30 cellular contexts compared by ENCODE assay signal in genomic region chr9:92187989-92188714, GRCh38.
DNase-seq lines count a peak whose midpoint lies in the region; ATAC-seq, FAIRE-seq and TF ChIP-seq lines count a peak whose summit lies in the region.
"Had no signal": no experiment of that assay in that cellular context is flagged by ENCODE, and none has a peak within 500 bp of the region (broad histone marks: within the 10 kb centered on the region; RNA-seq: fewer than 3 reads in every experiment).

No MANE protein-coding gene starts in this region.

- no peaks in the 10 kb centered on the region for H3K36me3 ChIP-seq in K562 (ENCODE audit: control insufficient read depth, insufficient read depth, low read length)
- H3K36me3 ChIP-seq in osteoblast (ENCODE audit: insufficient read depth, low read length) = no peaks in the 10 kb centered on the region
- H3K36me3 ChIP-seq: gastrocnemius medialis, left lung, neutrophil, prostate gland, thyroid gland had no signal

- H3K79me2 ChIP-seq in K562 (ENCODE audit: control insufficient read depth, insufficient read depth, low read length) (no peaks in the 10 kb centered on the region), osteoblast (ENCODE audit: insufficient read depth, low read length) (no peaks in the 10 kb centered on the region)

- no peak for TF ChIP-seq EP300 in K562 (IDR thresholded peaks at IDR 0.05; ENCODE audit: low read length)

- in situ Hi-C loops in K562 (cut with MboI) = no loop called here

- POLR2A ChIA-PET in K562 (lab: Yijun Ruan, JAX) = no interaction called here

- H3K9me3 ChIP-seq in K562 (replicated peaks; ENCODE audit: control insufficient read depth, insufficient read depth, low read depth, low read length) (no peaks in the 10 kb centered on the region), osteoblast (ENCODE audit: low read depth, low read length) (no peaks in the 10 kb centered on the region)
- H3K9me3 ChIP-seq: gastrocnemius medialis, left lung, neutrophil, prostate gland, thyroid gland had no signal

- intact Hi-C loops in K562 (cut with micrococcal nuclease) (no loop called here), posterior vena cava (cut with DNase I) (no loop called here)

- H4K20me1 ChIP-seq in K562 (replicated peaks; ENCODE audit: control insufficient read depth, insufficient read depth, low read length) = no peaks in the 10 kb centered on the region
- no peaks in the 10 kb centered on the region for H4K20me1 ChIP-seq in osteoblast (ENCODE audit: insufficient read depth, low read length)

- TF ChIP-seq CTCF in K562 (IDR thresholded peaks at IDR 0.05 in 2 of 3, conservative IDR thresholded peaks at IDR 0.05 in 1 of 3; ENCODE audit: insufficient read depth in 2 of 3, low read depth in 1 of 3, low read length in 3 of 3) (no peak), osteoblast (IDR thresholded peaks at IDR 0.05; ENCODE audit: extremely low read depth, low read depth, low read length) (no peak)

- H3K4me2 ChIP-seq in K562 (ENCODE audit: insufficient read depth, low read length) (no peak overlapping the region), osteoblast (ENCODE audit: insufficient read depth, low read length) (no peak overlapping the region)

- H2AFZ ChIP-seq in K562 (ENCODE audit: low read depth, low read length) = no peak overlapping the region
- H2AFZ ChIP-seq in osteoblast (ENCODE audit: low read length) = no peak overlapping the region

- no peak for TF ChIP-seq POLR2A in K562 (conservative IDR thresholded peaks at IDR 0.05)

- H3K9me1 ChIP-seq in K562 (ENCODE audit: control insufficient read depth, insufficient read depth, low read length) = no peaks in the 10 kb centered on the region

- FAIRE-seq in K562 (lab: Jason Lieb, UNC) = no peak
- FAIRE-seq: endometrium, RCC 7860 had no signal

- 28% methylated on average over 9 of the region's 10 CpGs for WGBS in K562 (ENCODE audit: insufficient coverage, low coverage, missing lambda C conversion rate)

- no peak for TF ChIP-seq RAD21 in K562 (CRISPR knock-in tag; conservative IDR thresholded peaks at IDR 0.05 in 1 of 2, IDR thresholded peaks at IDR 0.05 in 1 of 2)

- no peak overlapping the region for H3K4me3 ChIP-seq in K562
- H3K4me3 ChIP-seq in osteoblast (ENCODE audit: insufficient read depth, low read length) = no peak overlapping the region
- H3K4me3 ChIP-seq: gastrocnemius medialis, left lung, prostate gland, thyroid gland had no signal

- H3K4me1 ChIP-seq in K562 (replicated peaks in 1 of 2; ENCODE audit: control insufficient read depth in 2 of 2, insufficient read depth in 2 of 2, low read length in 2 of 2) (peaks cover 12 to 17% of the 10 kb centered on the region in 2 experiments; a peak in 4 of 5 replicates), osteoblast (ENCODE audit: insufficient read depth, low read length) (no peaks in the 10 kb centered on the region)
- H3K4me1 ChIP-seq: gastrocnemius medialis, left lung, prostate gland had no signal

- H3K27me3 ChIP-seq in K562 (ENCODE audit: control insufficient read depth in 2 of 2, insufficient read depth in 2 of 2, low read length in 2 of 2) = no peaks in the 10 kb centered on the region
- peaks cover 4% of the 10 kb centered on the region for H3K27me3 ChIP-seq in osteoblast (ENCODE audit: insufficient read depth, low read length)
- H3K27me3 ChIP-seq: gastrocnemius medialis, neutrophil, thyroid gland had no signal

- H3K27ac ChIP-seq in K562 (ENCODE audit: extremely low read depth, low read depth, low read length) = no peak overlapping the region
- H3K27ac ChIP-seq in osteoblast (ENCODE audit: low read depth, low read length) = no peak overlapping the region
- H3K27ac ChIP-seq: gastrocnemius medialis, left lung, neutrophil, prostate gland, thyroid gland had no signal

- DNase-seq in NCI-H345 (lab: John Stamatoyannopoulos, UW) (peak; percentile 58), NCI-H345 treated with DMSO at 0.1 percent for 48 hours (lab: John Stamatoyannopoulos, UW; ENCODE audit: unreplicated experiment) (no peak), M059J (ENCODE audit: low read depth) (peak; percentile 38), K562 (ENCODE audit: extremely low read depth in 1 of 4, low spot score in 3 of 4) (no peak), posterior vena cava (ENCODE audit: low spot score) (peak; percentile 46), osteoblast (ENCODE audit: insufficient read length, low spot score, missing footprints) (no peak), SKM-1 treated with dmso at 0.1 percent for 144 hours (lab: John Stamatoyannopoulos, UW; ENCODE audit: unreplicated experiment) (no peak), iPS-NIHi7 (ENCODE audit: extremely low spot score) (no peak)
- DNase-seq: 8988T; activated CD4-positive, alpha-beta memory T cell treated with anti-CD3 and anti-CD28 coated beads, Interleukin-2, amount 10 ng/mL, durations not matched to agents 7 days and 5 days; activated CD4-positive, alpha-beta T cell treated with anti-CD3 and anti-CD28 coated beads for 1 hour; activated CD8-positive, alpha-beta memory T cell treated with anti-CD3 and anti-CD28 coated beads, Interleukin-2, amount 50 U/mL, for 48 hours; activated naive CD4-positive, alpha-beta T cell treated with anti-CD3 and anti-CD28 coated beads, Interleukin-2, amount 50 U/mL, for 16 hours; amniotic stem cell; CD4-positive, alpha-beta T cell; gastrocnemius medialis; H9; hypothalamus; Karpas-422; left lung; mesendoderm; MV-4-11; NCI-H1436 treated with DMSO at 0.1 percent for 48 hours; NCI-H510A; stimulated activated CD4-positive, alpha-beta T cell treated with anti-CD3 and anti-CD28 coated beads, Interleukin-15, amount 100 ng/mL, for 24 hours; thyroid gland had no signal

- H3K9ac ChIP-seq in K562 (ENCODE audit: insufficient read depth in 1 of 2, low read depth in 2 of 2, low read length in 2 of 2) = peak overlapping the region in 1 of 2 experiments; percentile 39; a peak in 2 of 4 replicates

- BruUV-seq in K562 (replicated peaks; lab: Mats Ljungman, UMichigan) = no TSS peak

- CTCF ChIA-PET in K562 (lab: Yijun Ruan, JAX; ENCODE audit: low intra/inter-chr PET ratio) = no interaction called here

- 0 out of 3 replicates have a peak, but pooled peaks have one; percentile 18 for ATAC-seq in K562
- ATAC-seq: gastrocnemius medialis, left lung had no signal

TF ChIP-seq in K562, 482 proteins besides CTCF, POLR2A, EP300 and RAD21 (continues in another document):
- TF ChIP-seq ZNF280B (CRISPR knock-in tag; IDR thresholded peaks at IDR 0.05) (no peak), ZNF707 (CRISPR knock-in tag; conservative IDR thresholded peaks at IDR 0.05) (no peak), ZNF551 (CRISPR knock-in tag; IDR thresholded peaks at IDR 0.05) (no peak), NFYB (IDR thresholded peaks at IDR 0.05; ENCODE audit: extremely low read depth, insufficient read length) (no peak), C11orf30 (IDR thresholded peaks at IDR 0.05; ENCODE audit: low read depth) (no peak), CHD4 (IDR thresholded peaks at IDR 0.05; ENCODE audit: insufficient read depth, insufficient replicate concordance, low read depth, low read length, poor library complexity, severe bottlenecking) (no peak), U2AF1 (optimal IDR thresholded peaks at IDR 0.05; ENCODE audit: low read depth, low read length) (no peak), ZBTB1 (CRISPR knock-in tag; IDR thresholded peaks at IDR 0.05; ENCODE audit: borderline replicate concordance, low read depth) (no peak), CREB5 (CRISPR knock-in tag; IDR thresholded peaks at IDR 0.05) (no peak), SMARCC2 (IDR thresholded peaks at IDR 0.05; ENCODE audit: low read depth) (no peak), DLX4 (CRISPR knock-in tag; IDR thresholded peaks at IDR 0.05) (no peak), MEF2A (IDR thresholded peaks at IDR 0.05; ENCODE audit: control insufficient read depth, low read depth, low read length) (no peak)

Comparison
In these comparisons a context has a peak if more than half of its experiments do, and no peak if none do; other contexts are left out.
1. DNase-seq: peak in NCI-H345 (single experiment), M059J (single experiment) and posterior vena cava (single experiment); none in NCI-H345 treated with DMSO at 0.1 percent for 48 hours (single experiment), K562 (0 of 4), osteoblast (single experiment), SKM-1 treated with dmso at 0.1 percent for 144 hours (single experiment) and iPS-NIHi7 (single experiment).